8 cellular contexts compared by ENCODE assay signal in genomic region chr2:16665746-16666452, GRCh38. TPM values are rescaled to one million over a fixed set of nuclear protein-coding genes. Genes with fewer than 3 reads are reported as not detected.
DNase-seq lines count a peak whose midpoint lies in the region; ATAC-seq and TF ChIP-seq lines count a peak whose summit lies in the region.

CYRIA (minus strand) TSS chr2:16665834; CDS start chr2:16588119, 77,715 bp downstream.

- H3K4me1 ChIP-seq in suprapubic skin, result peaks cover 29% of the 10 kb centered on the region

- DNase-seq in GM10266 (ENCODE audit: extremely low spot score), result peak; percentile 84
- DNase-seq in HFF-Myc (ENCODE audit: extremely low read depth, low read depth), result no peak
- peak; percentile 29 for DNase-seq in NCI-H510A (lab: John Stamatoyannopoulos, UW)
- peak; percentile 58 to 74 for DNase-seq in activated T-cell treated with anti-CD3 and anti-CD28 coated beads, Interleukin-2, amount 50 U/mL, for 48 hours
- peak; percentile 20 for DNase-seq in fibroblast of pulmonary artery (ENCODE audit: low read depth)
- peak; percentile 81 for DNase-seq in natural killer cell treated with Interleukin-12 subunit alpha and Interleukin-12 subunit beta and Interleukin-15 and Interleukin-18, amount 100 ng/mL, for 72 hours (ENCODE audit: low spot score)
- peak in 1 of 2 donors; percentile 71 for DNase-seq in suprapubic skin (ENCODE audit: low spot score in 2 of 2)
- no peak for DNase-seq in NCI-H2029 (lab: John Stamatoyannopoulos, UW)

- H3K36me3 Mint-ChIP-seq in natural killer cell treated with Interleukin-12 subunit alpha and Interleukin-12 subunit beta and Interleukin-15 and Interleukin-18, amount 100 ng/mL, for 72 hours, result no peaks in the 10 kb centered on the region

- peak within 1 kb of the TSS; percentile 98 for H3K4me3 Mint-ChIP-seq in natural killer cell treated with Interleukin-12 subunit alpha and Interleukin-12 subunit beta and Interleukin-15 and Interleukin-18, amount 100 ng/mL, for 72 hours

- no peaks in the 10 kb centered on the region for H3K27me3 ChIP-seq in suprapubic skin

- no peaks in the 10 kb centered on the region for H3K36me3 ChIP-seq in suprapubic skin

- TF ChIP-seq POLR2A in suprapubic skin (IDR thresholded peaks at IDR 0.05), result no peak

- no peak for TF ChIP-seq EP300 in suprapubic skin (IDR thresholded peaks at IDR 0.05)

- peak within 1 kb of the TSS; percentile 84 to 93 for H3K27ac Mint-ChIP-seq in natural killer cell treated with Interleukin-12 subunit alpha and Interleukin-12 subunit beta and Interleukin-15 and Interleukin-18, amount 100 ng/mL, for 72 hours

- TF ChIP-seq CTCF in GM10266 (IDR thresholded peaks at IDR 0.05; ENCODE audit: control insufficient read depth, insufficient read depth, low read depth, missing control alignments) (no peak), HFF-Myc (IDR thresholded peaks at IDR 0.05; ENCODE audit: low read depth, low read length, missing control alignments) (no peak), fibroblast of pulmonary artery (IDR thresholded peaks at IDR 0.05; ENCODE audit: low read length, missing control alignments) (no peak), suprapubic skin (IDR thresholded peaks at IDR 0.05) (no peak)

- WGBS in suprapubic skin, result 23% methylated on average over 7 of the region's 54 CpGs

- peak; percentile 88 to 92 for ATAC-seq in natural killer cell treated with Interleukin-12 subunit alpha and Interleukin-12 subunit beta and Interleukin-15 and Interleukin-18, amount 100 ng/mL, for 72 hours

- H3K9me3 ChIP-seq in suprapubic skin, result no peaks in the 10 kb centered on the region

- H3K4me3 ChIP-seq in HFF-Myc (replicated peaks; ENCODE audit: low read depth, low read length) (0 out of 2 replicates have a peak within 1 kb of the TSS, but pooled peaks have one; percentile 9), fibroblast of pulmonary artery (replicated peaks; ENCODE audit: low read depth, low read length) (peak within 1 kb of the TSS; percentile 73), suprapubic skin (peak within 1 kb of the TSS; percentile 65)

- peaks cover 50 to 52% of the 10 kb centered on the region in 2 donors for H3K4me1 Mint-ChIP-seq in natural killer cell treated with Interleukin-12 subunit alpha and Interleukin-12 subunit beta and Interleukin-15 and Interleukin-18, amount 100 ng/mL, for 72 hours (ENCODE audit: low read depth in 2 of 2)

- H3K27ac ChIP-seq in suprapubic skin, result peak within 1 kb of the TSS; percentile 50

- H3K9me3 Mint-ChIP-seq in natural killer cell treated with Interleukin-12 subunit alpha and Interleukin-12 subunit beta and Interleukin-15 and Interleukin-18, amount 100 ng/mL, for 72 hours, result no peaks in the 10 kb centered on the region

- H3K27me3 Mint-ChIP-seq in natural killer cell treated with Interleukin-12 subunit alpha and Interleukin-12 subunit beta and Interleukin-15 and Interleukin-18, amount 100 ng/mL, for 72 hours, result no peaks in the 10 kb centered on the region

RNA-seq across cellular contexts. Expression of gene CYRIA, which starts in this region (rescaled TPM):
- total RNA-seq in natural killer cell treated with Interleukin-12 subunit alpha and Interleukin-12 subunit beta and Interleukin-15 and Interleukin-18, amount 100 ng/mL, for 72 hours, result 10 to 100 TPM in 1 of 2 donors, 1 to 10 TPM in 1; 5.1 to 13.3 TPM
- 1 to 10 TPM; 1.8 to 4.0 (median 3.7) TPM for total RNA-seq in suprapubic skin

Comparison
In these comparisons a context has a peak if more than half of its experiments do, and no peak if none do; other contexts are left out.
1. DNase-seq: peak in GM10266 (single experiment), NCI-H510A (single experiment), activated T-cell treated with anti-CD3 and anti-CD28 coated beads, Interleukin-2, amount 50 U/mL, for 48 hours (2 of 2), fibroblast of pulmonary artery (single experiment) and natural killer cell treated with Interleukin-12 subunit alpha and Interleukin-12 subunit beta and Interleukin-15 and Interleukin-18, amount 100 ng/mL, for 72 hours (single experiment); none in HFF-Myc (single experiment) and NCI-H2029 (single experiment).
2. H3K4me3 ChIP-seq: peak in every context shown above with its lines; median percentile 73 in fibroblast of pulmonary artery; 65 in suprapubic skin; 9 in HFF-Myc.